In genomic region chr10:109701583-109702215, GRCh38 we compare ENCODE assay signal across 28 cellular contexts.
"Had no signal": no experiment of that assay in that cellular context is flagged by ENCODE, and none has a peak within 500 bp of the region (broad histone marks: within the 10 kb centered on the region; RNA-seq: fewer than 3 reads in every experiment).

No MANE protein-coding gene starts in this region.

- H3K4me1 ChIP-seq: breast epithelium had no signal

- H3K4me3 ChIP-seq: breast epithelium, SK-N-MC had no signal

- H3K4me1 Mint-ChIP-seq: activated B cell treated with CpG ODN at 0.5 μM for 24 hours; activated CD4-positive, alpha-beta T cell treated with anti-CD3 and anti-CD28 coated beads, Interleukin-2, amount 10 ng/mL, durations not matched to agents 24 days and 14 days; activated CD8-positive, alpha-beta memory T cell treated with anti-CD3 and anti-CD28 coated beads, Interleukin-2, amount 10 ng/mL, durations not matched to agents 7 days and 5 days; activated naive CD4-positive, alpha-beta T cell treated with anti-CD3 and anti-CD28 coated beads, Interleukin-2, amount 50 U/mL, for 24 hours; T-cell had no signal

- H3K27me3 ChIP-seq: breast epithelium had no signal

- H3K27ac ChIP-seq: breast epithelium, KMS-11, SK-N-MC had no signal

- H3K9me3 Mint-ChIP-seq: activated B cell treated with CpG ODN at 0.5 μM for 24 hours; activated CD4-positive, alpha-beta T cell treated with anti-CD3 and anti-CD28 coated beads, Interleukin-2, amount 10 ng/mL, durations not matched to agents 24 days and 14 days; activated naive CD4-positive, alpha-beta T cell treated with anti-CD3 and anti-CD28 coated beads, Interleukin-2, amount 50 U/mL, for 24 hours; activated T-cell treated with anti-CD3 and anti-CD28 coated beads, Interleukin-2, amount 50 U/mL, for 24 hours; activated T-helper 1 cell treated with anti-CD3 and anti-CD28 coated beads, Interleukin-12 subunit alpha, Interleukin-12 subunit beta, Interleukin-2, Interleukin-4 antibody, amounts not matched to agents 30 ng/mL and 10 ng/mL and 1 ng/mL, durations not matched to agents 14 hours and 24 hours and 36 hours; T-cell had no signal

- FAIRE-seq: RCC 7860, TTC549 had no signal

- H3K27ac Mint-ChIP-seq: activated B cell treated with CpG ODN at 0.5 μM for 24 hours; activated CD4-positive, alpha-beta T cell treated with anti-CD3 and anti-CD28 coated beads, Interleukin-2, amount 10 ng/mL, durations not matched to agents 24 days and 14 days; activated CD8-positive, alpha-beta memory T cell treated with anti-CD3 and anti-CD28 coated beads, Interleukin-2, amount 10 ng/mL, durations not matched to agents 7 days and 5 days; activated naive CD4-positive, alpha-beta T cell treated with anti-CD3 and anti-CD28 coated beads, Interleukin-2, amount 50 U/mL, for 24 hours; activated T-cell treated with anti-CD3 and anti-CD28 coated beads, Interleukin-2, amount 50 U/mL, for 24 hours; activated T-helper 1 cell treated with anti-CD3 and anti-CD28 coated beads, Interleukin-12 subunit alpha, Interleukin-12 subunit beta, Interleukin-2, Interleukin-4 antibody, amounts not matched to agents 30 ng/mL and 10 ng/mL and 1 ng/mL, durations not matched to agents 14 hours and 24 hours and 36 hours; T-cell had no signal

- H3K4me3 Mint-ChIP-seq: activated B cell treated with CpG ODN at 0.5 μM for 24 hours; activated CD4-positive, alpha-beta T cell treated with anti-CD3 and anti-CD28 coated beads, Interleukin-2, amount 10 ng/mL, durations not matched to agents 24 days and 14 days; activated CD8-positive, alpha-beta memory T cell treated with anti-CD3 and anti-CD28 coated beads, Interleukin-2, amount 10 ng/mL, durations not matched to agents 7 days and 5 days; activated naive CD4-positive, alpha-beta T cell treated with anti-CD3 and anti-CD28 coated beads, Interleukin-2, amount 50 U/mL, for 24 hours; activated T-cell treated with anti-CD3 and anti-CD28 coated beads, Interleukin-2, amount 50 U/mL, for 24 hours; activated T-helper 1 cell treated with anti-CD3 and anti-CD28 coated beads, Interleukin-12 subunit alpha, Interleukin-12 subunit beta, Interleukin-2, Interleukin-4 antibody, amounts not matched to agents 30 ng/mL and 10 ng/mL and 1 ng/mL, durations not matched to agents 14 hours and 24 hours and 36 hours; T-cell had no signal

- H3K36me3 Mint-ChIP-seq: activated CD8-positive, alpha-beta memory T cell treated with anti-CD3 and anti-CD28 coated beads, Interleukin-2, amount 10 ng/mL, durations not matched to agents 7 days and 5 days; activated naive CD4-positive, alpha-beta T cell treated with anti-CD3 and anti-CD28 coated beads, Interleukin-2, amount 50 U/mL, for 24 hours; T-cell had no signal

- H3K36me3 ChIP-seq: breast epithelium had no signal

- H3K9ac ChIP-seq: KMS-11 had no signal

- H3K9me3 ChIP-seq: breast epithelium had no signal

- H3K27me3 Mint-ChIP-seq: activated B cell treated with CpG ODN at 0.5 μM for 24 hours; activated CD4-positive, alpha-beta T cell treated with anti-CD3 and anti-CD28 coated beads, Interleukin-2, amount 10 ng/mL, durations not matched to agents 24 days and 14 days; activated CD8-positive, alpha-beta memory T cell treated with anti-CD3 and anti-CD28 coated beads, Interleukin-2, amount 10 ng/mL, durations not matched to agents 7 days and 5 days; activated naive CD4-positive, alpha-beta T cell treated with anti-CD3 and anti-CD28 coated beads, Interleukin-2, amount 50 U/mL, for 24 hours; activated T-cell treated with anti-CD3 and anti-CD28 coated beads, Interleukin-2, amount 50 U/mL, for 24 hours; T-cell had no signal

- DNase-seq: activated B cell treated with CpG ODN at 0.5 μM for 24 hours; activated CD4-positive, alpha-beta T cell treated with anti-CD3 and anti-CD28 coated beads for 1 hour; activated CD4-positive, alpha-beta T cell treated with anti-CD3 and anti-CD28 coated beads, Interleukin-2, amount 10 ng/mL, durations not matched to agents 24 days and 14 days; activated CD4-positive, alpha-beta T cell treated with anti-CD3 and anti-CD28 coated beads, Interleukin-2, amount 50 U/mL, for 48 hours; activated CD8-positive, alpha-beta memory T cell treated with anti-CD3 and anti-CD28 coated beads, Interleukin-2, amount 10 ng/mL, durations not matched to agents 7 days and 5 days; activated effector memory CD4-positive, alpha-beta T cell treated with Interleukin-2 at 50 U/mL for 16 hours; activated naive CD4-positive, alpha-beta T cell; activated T-cell treated with anti-CD3 and anti-CD28 coated beads, Interleukin-2, amount 50 U/mL, for 24 hours; aorta; caudate nucleus; NCI-H1048; NCI-H1417; NCI-H1930; NCI-H2171; NCI-H226; NCI-H526; NCI-H774; SIG-M5; T-cell; T-helper 2 cell; T1000 had no signal

- H3K4me2 ChIP-seq: KMS-11 had no signal
